27 cellular contexts compared by ENCODE assay signal in genomic region chr9:98964911-98965336, GRCh38. TPM values are rescaled to one million over a fixed set of nuclear protein-coding genes. Genes with fewer than 3 reads are reported as not detected.
A peak's percentile ranks its signal among the peaks of the same experiment; 100 is the strongest.
DNase-seq lines count a peak whose midpoint lies in the region; ATAC-seq and TF ChIP-seq lines count a peak whose summit lies in the region.
"Had no signal": no experiment of that assay in that cellular context is flagged by ENCODE, and none has a peak within 500 bp of the region (broad histone marks: within the 10 kb centered on the region; RNA-seq: fewer than 3 reads in every experiment).

No MANE protein-coding gene starts in this region.

- H3K27me3 ChIP-seq in esophagus (ENCODE audit: control insufficient read depth in 1 of 2, insufficient read depth in 2 of 2, low read length in 2 of 2), result no peaks in the 10 kb centered on the region
- no peaks in the 10 kb centered on the region for H3K27me3 ChIP-seq in right cardiac atrium (ENCODE audit: control insufficient read depth, insufficient read depth)
- no peaks in the 10 kb centered on the region for H3K27me3 ChIP-seq in stomach
- H3K27me3 ChIP-seq: dorsolateral prefrontal cortex had no signal

- intact Hi-C loops in right cardiac atrium (cut with DNase I), result no loop called here
- intact Hi-C loops in stomach (cut with DNase I; ENCODE audit: low total_unique reads), result loop anchor here (10.0 kb wide), 2 partner anchors 60 to 100 kb away; no protein-coding TSS in a partner anchor

- peak; percentile 42 for TF ChIP-seq EP300 in stomach (IDR thresholded peaks at IDR 0.05)

- H3K4me3 ChIP-seq in esophagus (ENCODE audit: low read depth in 1 of 2, low read length in 2 of 2), result no peak overlapping the region
- no peak overlapping the region for H3K4me3 ChIP-seq in right cardiac atrium (ENCODE audit: low read length)
- H3K4me3 ChIP-seq in stomach, result no peak overlapping the region
- H3K4me3 ChIP-seq: dorsolateral prefrontal cortex, lung, mucosa of descending colon had no signal

- H3K36me3 ChIP-seq in esophagus (ENCODE audit: control insufficient read depth in 2 of 2, insufficient read depth in 2 of 2, low read length in 1 of 2) (no peaks in the 10 kb centered on the region), stomach (no peaks in the 10 kb centered on the region)

- peak; percentile 22 to 50 for ATAC-seq in right cardiac atrium
- ATAC-seq: activated CD4-positive, alpha-beta T cell treated with anti-CD3 and anti-CD28 coated beads for 36 hours; HepG2; PC-3; stimulated activated naive CD8-positive, alpha-beta T cell treated with anti-CD3 and anti-CD28 coated beads, Interleukin-15, amount 100 ng/mL, for 72 hours had no signal

- DNase-seq in AG08395 (ENCODE audit: low spot score), result peak; percentile 42
- DNase-seq in right cardiac atrium, result peak in 1 of 3 donors; percentile 68
- no peak for DNase-seq in stomach
- DNase-seq in DMS153 treated with DMSO at 0.1 percent for 48 hours (lab: John Stamatoyannopoulos, UW; ENCODE audit: unreplicated experiment), result no peak
- DNase-seq in NCI-H345 treated with DMSO at 0.1 percent for 48 hours (lab: John Stamatoyannopoulos, UW; ENCODE audit: unreplicated experiment), result no peak
- no peak for DNase-seq in stimulated activated CD4-positive, alpha-beta T cell treated with anti-CD3 and anti-CD28 coated beads, Interleukin-4, amount 100 ng/mL, for 24 hours
- DNase-seq in Ammon's horn (ENCODE audit: low spot score), result no peak
- DNase-seq: 8988T; activated CD4-positive, alpha-beta T cell treated with anti-CD3 and anti-CD28 coated beads for 36 hours; activated CD8-positive, alpha-beta memory T cell treated with anti-CD3 and anti-CD28 coated beads for 24 hours; activated gamma-delta T cell treated with Interleukin-2 at 50 U/mL for 16 hours; activated T-cell treated with anti-CD3 and anti-CD28 coated beads, Interleukin-2, amount 50 U/mL, for 1 hour; CD4-positive, alpha-beta T cell; EL; glutamatergic neuron; kidney glomerular epithelial cell; mucosa of descending colon; NCI-H2171; NCI-H526; NK-92 treated with Interleukin-12 subunit alpha and Interleukin-12 subunit beta, amount 100 ng/mL, for 24 hours; PC-3; stimulated activated naive CD8-positive, alpha-beta T cell treated with anti-CD3 and anti-CD28 coated beads, Interleukin-15, amount 100 ng/mL, for 72 hours had no signal

- H3K4me1 ChIP-seq in esophagus (ENCODE audit: control insufficient read depth in 2 of 2, insufficient read depth in 2 of 2, low read length in 1 of 2) (peaks cover 0 to 2% of the 10 kb centered on the region in 2 donors), right cardiac atrium (ENCODE audit: control insufficient read depth, insufficient read depth, low read length) (peaks cover 24% of the 10 kb centered on the region), stomach (peaks cover 0 to 69% (median 55%) of the 10 kb centered on the region in 4 donors)
- H3K4me1 ChIP-seq: parathyroid adenoma had no signal

- no peak for TF ChIP-seq CTCF in stomach (IDR thresholded peaks at IDR 0.05)

- no peak for TF ChIP-seq POLR2A in stomach (IDR thresholded peaks at IDR 0.05)

- WGBS in esophagus, 2 donors, result 73 to 79% methylated on average over 7 of the region's 7 CpGs
- WGBS in right cardiac atrium, result 51% methylated on average over 7 of the region's 7 CpGs
- WGBS in stomach, 5 donors, result 75 to 90% (median 87%) methylated on average over 7 of the region's 7 CpGs

- H3K27ac ChIP-seq in esophagus (ENCODE audit: low read depth in 2 of 2, low read length in 1 of 2) (peak overlapping the region; percentile 49 to 83), right cardiac atrium (ENCODE audit: low read length) (peak overlapping the region; percentile 40), stomach (peak overlapping the region; percentile 26 to 85 (median 78))
- H3K27ac ChIP-seq: dorsolateral prefrontal cortex, parathyroid adenoma had no signal

- peaks cover 0 to 4% of the 10 kb centered on the region in 2 donors for H3K9me3 ChIP-seq in esophagus (ENCODE audit: control insufficient read depth in 2 of 2, insufficient read depth in 1 of 2, low read depth in 1 of 2, low read length in 1 of 2)
- no peaks in the 10 kb centered on the region for H3K9me3 ChIP-seq in right cardiac atrium (ENCODE audit: control insufficient read depth, low read length)
- no peaks in the 10 kb centered on the region for H3K9me3 ChIP-seq in stomach
- H3K9me3 ChIP-seq: mucosa of descending colon had no signal

RNA-seq across cellular contexts. Expression of gene COL15A1, which starts 21.2 kb away (rescaled TPM):
- polyA plus RNA-seq in esophagus (1 to 10 TPM; 5.2 to 7.3 TPM), right cardiac atrium (22.5 TPM), stomach (10 to 100 TPM; 10.7 to 13.3 (median 12.0) TPM)
- total RNA-seq in right cardiac atrium (10 to 100 TPM; 34.7 to 87.1 (median 63.5) TPM), stomach (100 to 1,000 TPM in 2 of 5 donors, 10 to 100 TPM in 3; 26.3 to 173 (median 32.2) TPM)
- total RNA-seq: activated CD4-positive, alpha-beta T cell treated with anti-CD3 and anti-CD28 coated beads for 36 hours; CD4-positive, alpha-beta T cell; HepG2 had no signal
- polyA plus RNA-seq: HepG2 had no signal
